In the genomic region with DNA sequence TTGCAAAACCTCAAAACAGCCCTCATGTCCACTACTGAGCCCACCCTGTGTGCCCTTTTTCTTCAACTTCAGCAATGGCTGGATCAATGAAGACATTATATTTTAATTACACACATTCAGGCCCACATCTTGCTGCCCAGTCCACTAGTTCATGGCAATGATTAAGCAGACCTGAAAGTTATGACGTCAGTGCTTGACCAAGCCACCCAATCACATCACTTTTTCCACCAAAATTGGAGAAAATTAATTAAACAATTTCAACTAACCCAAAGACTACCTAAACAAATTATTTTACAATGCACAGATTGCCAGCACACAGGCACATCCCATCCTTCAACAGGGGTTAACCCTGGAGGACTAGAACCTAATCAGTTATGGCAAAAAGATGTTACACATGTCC, we compare ENCODE assay signal across 8 cellular contexts.
"Had no signal": no experiment of that assay in that cellular context is flagged by ENCODE, and none has a peak within 500 bp of the region (broad histone marks: within the 10 kb centered on the region; RNA-seq: fewer than 3 reads in every experiment).

No MANE protein-coding gene starts in this region.

- ATAC-seq: GM12878 had no signal

- H3K4me3 ChIP-seq: GM12878 had no signal

- FAIRE-seq: G401.6, GM12878, GM12891, GM12892, GM18507, GM19239 had no signal

- DNase-seq: GDM1, GF-D8 had no signal
